16 cellular contexts compared by ENCODE assay signal in the genomic region with DNA sequence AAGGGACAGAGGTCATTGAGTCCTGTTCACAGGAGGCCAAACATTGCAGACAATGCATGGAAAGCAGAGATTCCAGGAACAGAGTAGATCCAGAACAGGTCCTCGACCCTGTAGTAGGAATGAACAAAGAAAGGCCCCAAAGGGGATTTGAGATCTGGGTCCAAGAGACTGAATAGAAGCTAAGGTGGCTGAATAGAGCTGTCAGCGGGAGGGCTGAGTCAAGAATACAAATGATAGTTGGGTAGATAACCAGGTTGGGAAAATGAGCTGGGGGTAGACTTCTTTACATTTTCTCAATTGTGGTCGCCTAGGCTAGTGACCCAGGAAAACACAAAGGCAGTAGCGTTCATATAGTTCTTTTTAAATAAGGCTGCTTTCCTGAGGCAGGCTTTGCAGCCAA.
DNase-seq lines count a peak whose midpoint lies in the region; TF ChIP-seq lines count a peak whose summit lies in the region.
"Had no signal": no experiment of that assay in that cellular context is flagged by ENCODE, and none has a peak within 500 bp of the region (broad histone marks: within the 10 kb centered on the region; RNA-seq: fewer than 3 reads in every experiment).

No MANE protein-coding gene starts in this region.

- peak overlapping the region; percentile 77 for H3K27ac Mint-ChIP-seq in endothelial cell (ENCODE audit: unreplicated experiment)
- peak overlapping the region; percentile 84 for H3K27ac Mint-ChIP-seq in neural progenitor cell
- H3K27ac Mint-ChIP-seq: CD4-positive, alpha-beta T cell had no signal

- H3K36me3 Mint-ChIP-seq in endothelial cell (ENCODE audit: low read depth, unreplicated experiment) (no peaks in the 10 kb centered on the region), neural progenitor cell (no peaks in the 10 kb centered on the region)

- H3K27me3 ChIP-seq in NT2/D1 (ENCODE audit: insufficient read depth, insufficient read length) (no peaks in the 10 kb centered on the region), neural progenitor cell (no peaks in the 10 kb centered on the region)

- H3K27me3 Mint-ChIP-seq in endothelial cell (ENCODE audit: unreplicated experiment) (peaks cover 1% of the 10 kb centered on the region), neural progenitor cell (ENCODE audit: insufficient read depth, low read depth) (peaks cover 5% of the 10 kb centered on the region)
- H3K27me3 Mint-ChIP-seq: CD4-positive, alpha-beta T cell had no signal

- no peaks in the 10 kb centered on the region for H3K79me2 ChIP-seq in neural progenitor cell (ENCODE audit: low read depth)

- no peaks in the 10 kb centered on the region for H3K36me3 ChIP-seq in NT2/D1 (ENCODE audit: insufficient read depth, insufficient read length, low read length)
- no peaks in the 10 kb centered on the region for H3K36me3 ChIP-seq in neural progenitor cell
- H3K36me3 ChIP-seq: HAP-1 had no signal

- H3K9me3 ChIP-seq in NT2/D1 (ENCODE audit: insufficient read depth, low read length) (peaks cover 8% of the 10 kb centered on the region; the same call in 1 of the 2 replicates), neural progenitor cell (ENCODE audit: low read depth) (no peaks in the 10 kb centered on the region)
- H3K9me3 ChIP-seq: Caco-2, HAP-1 had no signal

- H4K20me1 ChIP-seq in neural progenitor cell (ENCODE audit: low read depth) = no peaks in the 10 kb centered on the region

- no peak overlapping the region for H3K4me3 Mint-ChIP-seq in endothelial cell (ENCODE audit: unreplicated experiment)
- H3K4me3 Mint-ChIP-seq in neural progenitor cell = peak overlapping the region; percentile 16
- H3K4me3 Mint-ChIP-seq: CD4-positive, alpha-beta T cell had no signal

- H3K4me1 Mint-ChIP-seq in endothelial cell (ENCODE audit: unreplicated experiment) = peaks cover 44% of the 10 kb centered on the region
- H3K4me1 Mint-ChIP-seq in neural progenitor cell = peaks cover 27% of the 10 kb centered on the region

- H2AFZ ChIP-seq in neural progenitor cell (replicated peaks) = no peak overlapping the region

- H3K9ac ChIP-seq in NT2/D1 (ENCODE audit: insufficient read length, low read depth) (no peak overlapping the region), neural progenitor cell (no peak overlapping the region)

- peaks cover 16% of the 10 kb centered on the region for H3F3A ChIP-seq in neural progenitor cell (ENCODE audit: low read depth)

- peak; percentile 73 for DNase-seq in NT2/D1 (ENCODE audit: low read depth, low spot score)
- DNase-seq in endothelial cell (ENCODE audit: low spot score) = no peak
- peak; percentile 57 for DNase-seq in neural progenitor cell (ENCODE audit: low spot score)
- DNase-seq in activated CD4-positive, alpha-beta T cell treated with anti-CD3 and anti-CD28 coated beads, Interleukin-2, amount 50 U/mL, for 4 hours = no peak
- no peak for DNase-seq in HK-2 (ENCODE audit: unreplicated experiment)
- DNase-seq in activated T-cell treated with anti-CD3 and anti-CD28 coated beads for 4 hours = no peak
- DNase-seq in DMS153 (lab: John Stamatoyannopoulos, UW) = no peak
- DNase-seq: ACHN; AML-193; Caco-2; CD4-positive, alpha-beta T cell; DMS79; GF-D8 had no signal

- peak overlapping the region; percentile 83 for H3K27ac ChIP-seq in neural progenitor cell
- H3K27ac ChIP-seq: C4-2B, HL-60 had no signal

- H3K4me3 ChIP-seq in NT2/D1 (ENCODE audit: insufficient read length, low read depth) (no peak overlapping the region), neural progenitor cell (no peak overlapping the region)
- H3K4me3 ChIP-seq: HAP-1 had no signal

- TF ChIP-seq CTCF in endothelial cell (IDR thresholded peaks at IDR 0.05; ENCODE audit: unreplicated experiment) (no peak), neural progenitor cell (IDR thresholded peaks at IDR 0.05) (no peak)

- peak overlapping the region; percentile 7 for H3K4me2 ChIP-seq in neural progenitor cell

- peaks cover 5% of the 10 kb centered on the region for H3K9me3 Mint-ChIP-seq in endothelial cell (ENCODE audit: unreplicated experiment)
- peaks cover 13% of the 10 kb centered on the region for H3K9me3 Mint-ChIP-seq in neural progenitor cell
- H3K9me3 Mint-ChIP-seq: CD4-positive, alpha-beta T cell had no signal

- H3K4me1 ChIP-seq in NT2/D1 (ENCODE audit: insufficient read depth, insufficient read length) (peaks cover 7% of the 10 kb centered on the region), neural progenitor cell (peaks cover 16% of the 10 kb centered on the region)
- H3K4me1 ChIP-seq: Caco-2, HAP-1 had no signal

Comparison
In these comparisons a context has a peak if more than half of its experiments do, and no peak if none do; other contexts are left out.
1. DNase-seq: peak in NT2/D1 (single experiment) and neural progenitor cell (single experiment); none in endothelial cell (single experiment), activated CD4-positive, alpha-beta T cell treated with anti-CD3 and anti-CD28 coated beads, Interleukin-2, amount 50 U/mL, for 4 hours (0 of 2), HK-2 (single experiment), activated T-cell treated with anti-CD3 and anti-CD28 coated beads for 4 hours (single experiment) and DMS153 (single experiment).